27 cellular contexts compared by ENCODE assay signal in genomic region chr2:115290478-115290877, GRCh38.
"Had no signal": no experiment of that assay in that cellular context is flagged by ENCODE, and none has a peak within 500 bp of the region (broad histone marks: within the 10 kb centered on the region; RNA-seq: fewer than 3 reads in every experiment).

No MANE protein-coding gene starts in this region.

- DNase-seq: colonic mucosa; cortex of kidney; dermis blood vessel endothelial cell; dorsolateral prefrontal cortex; effector CD4-positive, alpha-beta T cell; effector CD8-positive, alpha-beta T cell; effector memory CD4-positive, alpha-beta T cell; effector memory CD8-positive, alpha-beta T cell; endodermal cell; erythroblast; esophagus squamous epithelium; foreskin fibroblast; foreskin keratinocyte; foreskin melanocyte; gastrocnemius medialis; glutamatergic neuron; head of caudate nucleus; heart left ventricle; heart right ventricle had no signal

- H3K4me1 ChIP-seq: colonic mucosa, esophagus muscularis mucosa, esophagus squamous epithelium, foreskin keratinocyte, gastrocnemius medialis, gastroesophageal sphincter, heart left ventricle, heart right ventricle had no signal

- ATAC-seq: effector memory CD8-positive, alpha-beta T cell; esophagus mucosa; foreskin keratinocyte; gastrocnemius medialis; gastroesophageal sphincter; heart left ventricle; heart right ventricle had no signal

- H3K9me3 ChIP-seq: colonic mucosa, esophagus muscularis mucosa, esophagus squamous epithelium, gastrocnemius medialis, gastroesophageal sphincter, heart left ventricle had no signal

- FAIRE-seq: colon, endometrium, frontal cortex had no signal

- H3K27ac ChIP-seq: colonic mucosa, coronary artery, dorsolateral prefrontal cortex, epithelial cell of prostate, esophagus muscularis mucosa, esophagus squamous epithelium, foreskin keratinocyte, gastrocnemius medialis, gastroesophageal sphincter, heart left ventricle, heart right ventricle had no signal

- H3K4me3 ChIP-seq: colonic mucosa, coronary artery, dorsolateral prefrontal cortex, esophagus muscularis mucosa, esophagus squamous epithelium, gastrocnemius medialis, gastroesophageal sphincter, heart left ventricle, heart right ventricle had no signal

- H3K27me3 ChIP-seq: colonic mucosa, dorsolateral prefrontal cortex, esophagus muscularis mucosa, esophagus squamous epithelium, foreskin keratinocyte, gastrocnemius medialis, gastroesophageal sphincter, heart left ventricle, heart right ventricle had no signal

- H3K36me3 ChIP-seq: colonic mucosa, esophagus muscularis mucosa, esophagus squamous epithelium, gastrocnemius medialis, gastroesophageal sphincter, heart left ventricle, heart right ventricle had no signal
